18 cellular contexts compared by ENCODE assay signal in the genomic region with DNA sequence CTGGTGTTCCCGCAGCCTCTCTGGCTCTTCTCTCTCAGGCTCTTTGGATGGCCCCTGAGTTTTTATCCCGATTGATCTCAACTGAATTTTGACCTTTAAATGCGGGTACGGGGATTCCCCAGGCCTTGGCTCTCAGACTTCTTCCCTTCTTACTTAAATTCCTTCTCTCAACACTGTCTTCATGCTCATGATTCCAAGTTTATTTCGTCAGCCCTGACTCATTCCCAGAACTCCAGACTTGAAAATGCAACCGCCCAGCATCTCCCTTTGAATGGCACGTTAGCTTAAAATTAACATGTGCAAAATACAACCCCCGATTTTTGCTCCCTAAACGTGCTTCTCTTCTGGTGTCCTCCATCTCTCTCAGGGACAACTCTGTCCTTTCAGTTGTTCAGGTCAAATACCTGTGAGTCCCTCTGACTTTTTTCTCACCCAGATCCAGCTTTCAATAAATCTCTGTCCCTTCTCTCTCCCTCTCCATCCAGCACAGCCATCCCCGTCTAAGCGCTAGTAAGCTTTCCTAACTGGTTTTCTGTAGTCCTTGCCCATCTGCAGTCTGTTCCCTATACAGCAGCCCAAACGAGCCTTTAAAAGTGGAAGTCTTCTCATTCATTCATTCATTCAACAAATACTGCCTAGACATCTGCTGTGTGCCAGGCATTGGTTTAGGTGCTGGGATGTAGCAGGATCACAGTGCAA. TPM values are rescaled to one million over a fixed set of nuclear protein-coding genes. Genes with fewer than 3 reads are reported as not detected.
A peak's percentile ranks its signal among the peaks of the same experiment; 100 is the strongest.
DNase-seq lines count a peak whose midpoint lies in the region; FAIRE-seq and TF ChIP-seq lines count a peak whose summit lies in the region.
"Had no signal": no experiment of that assay in that cellular context is flagged by ENCODE, and none has a peak within 500 bp of the region (broad histone marks: within the 10 kb centered on the region; RNA-seq: fewer than 3 reads in every experiment).

No MANE protein-coding gene starts in this region.

- H3K4me3 Mint-ChIP-seq in endothelial cell (ENCODE audit: unreplicated experiment): no peak overlapping the region
- H3K4me3 Mint-ChIP-seq: activated T-cell treated with anti-CD3 and anti-CD28 coated beads, Interleukin-2, amount 50 U/mL, for 4 hours had no signal

- no peaks in the 10 kb centered on the region for H3K36me3 Mint-ChIP-seq in endothelial cell (ENCODE audit: low read depth, unreplicated experiment)

- H3K9ac ChIP-seq in adipocyte (ENCODE audit: low read length): peak overlapping the region; percentile 38

- H3K27me3 ChIP-seq in adipocyte (replicated peaks; ENCODE audit: control insufficient read depth, insufficient read depth, low read length): no peaks in the 10 kb centered on the region
- no peaks in the 10 kb centered on the region for H3K27me3 ChIP-seq in effector memory CD4-positive, alpha-beta T cell (replicated peaks; ENCODE audit: control insufficient read depth, insufficient read depth, low read length, poor library complexity, severe bottlenecking)
- H3K27me3 ChIP-seq: ascending aorta, ovary had no signal

- peak overlapping the region; percentile 15 for H3K4me3 ChIP-seq in adipocyte (ENCODE audit: low read length)
- no peak overlapping the region for H3K4me3 ChIP-seq in foreskin fibroblast (ENCODE audit: low read depth in 1 of 2, low read length in 2 of 2)
- no peak overlapping the region for H3K4me3 ChIP-seq in effector memory CD4-positive, alpha-beta T cell (ENCODE audit: insufficient read depth, low read depth, low read length, poor library complexity, severe bottlenecking)
- H3K4me3 ChIP-seq: ascending aorta, ovary, tibial nerve had no signal

- no peak for TF ChIP-seq CTCF in foreskin fibroblast (IDR thresholded peaks at IDR 0.05; ENCODE audit: low read depth, low read length)
- TF ChIP-seq CTCF in endothelial cell (IDR thresholded peaks at IDR 0.05; ENCODE audit: unreplicated experiment): no peak

- peaks cover 34% of the 10 kb centered on the region for H3K4me1 ChIP-seq in adipocyte (ENCODE audit: control insufficient read depth, insufficient read depth, low read length)
- H3K4me1 ChIP-seq in effector memory CD4-positive, alpha-beta T cell (ENCODE audit: control insufficient read depth, insufficient read depth, low read length, poor library complexity, severe bottlenecking): no peaks in the 10 kb centered on the region
- H3K4me1 ChIP-seq: ascending aorta had no signal

- no peak overlapping the region for H3K27ac ChIP-seq in effector memory CD4-positive, alpha-beta T cell (ENCODE audit: insufficient read depth, low read length, poor library complexity, severe bottlenecking)
- H3K27ac ChIP-seq: ascending aorta, ovary, tibial nerve had no signal

- no peaks in the 10 kb centered on the region for H3K36me3 ChIP-seq in adipocyte (ENCODE audit: control insufficient read depth, insufficient read depth, low read length, severe bottlenecking)
- no peaks in the 10 kb centered on the region for H3K36me3 ChIP-seq in effector memory CD4-positive, alpha-beta T cell (ENCODE audit: control insufficient read depth, insufficient read depth, low read length)
- H3K36me3 ChIP-seq: ascending aorta, ovary, tibial nerve had no signal

- no peak for TF ChIP-seq POLR2A in H54 (IDR thresholded peaks at IDR 0.05; ENCODE audit: low read depth, low read length)

- peaks cover 2% of the 10 kb centered on the region for H3K27me3 Mint-ChIP-seq in endothelial cell (ENCODE audit: unreplicated experiment)

- peak; percentile 52 for FAIRE-seq in H54 (lab: Jason Lieb, UNC)

- DNase-seq in H54 (ENCODE audit: insufficient read length, low spot score) (peak; percentile 69), adipocyte (ENCODE audit: low read depth) (peak; percentile 77), foreskin fibroblast (peak; percentile 78 to 89), stromal cell of bone marrow (ENCODE audit: low read depth) (peak; percentile 55), NCI-H526 treated with DMSO at 0.1 percent for 48 hours (lab: John Stamatoyannopoulos, UW) (no peak), NCI-H82 treated with DMSO at 0.1 percent for 48 hours (lab: John Stamatoyannopoulos, UW; ENCODE audit: unreplicated experiment) (no peak), endothelial cell (ENCODE audit: low spot score) (no peak)
- no peak for DNase-seq in effector memory CD4-positive, alpha-beta T cell
- DNase-seq: activated CD4-positive, alpha-beta T cell treated with anti-CD3 and anti-CD28 coated beads for 4 hours; activated T-cell treated with anti-CD3 and anti-CD28 coated beads, Interleukin-2, amount 50 U/mL, for 4 hours; H7; hippocampal formation; ovary; stimulated activated CD4-positive, alpha-beta T cell treated with anti-CD3 and anti-CD28 coated beads, Interleukin-15, amount 100 ng/mL, for 24 hours had no signal

- no peak overlapping the region for H3K27ac Mint-ChIP-seq in endothelial cell (ENCODE audit: unreplicated experiment)

- no peaks in the 10 kb centered on the region for H3K9me3 ChIP-seq in adipocyte (ENCODE audit: control insufficient read depth, low read length)
- no peaks in the 10 kb centered on the region for H3K9me3 ChIP-seq in effector memory CD4-positive, alpha-beta T cell (ENCODE audit: control insufficient read depth, low read length)
- H3K9me3 ChIP-seq: ascending aorta, ovary, tibial nerve had no signal

- no peaks in the 10 kb centered on the region for H3K9me3 Mint-ChIP-seq in endothelial cell (ENCODE audit: unreplicated experiment)
- H3K9me3 Mint-ChIP-seq: activated T-cell treated with anti-CD3 and anti-CD28 coated beads, Interleukin-2, amount 50 U/mL, for 4 hours had no signal

- no peaks in the 10 kb centered on the region for H3K4me1 Mint-ChIP-seq in endothelial cell (ENCODE audit: unreplicated experiment)

RNA-seq across cellular contexts. Expression of gene HECW1, which starts 7.1 kb away (rescaled TPM):
- 0.15 TPM for total RNA-seq in endothelial cell (ENCODE audit: unreplicated experiment)
- total RNA-seq: activated T-cell treated with anti-CD3 and anti-CD28 coated beads, Interleukin-2, amount 50 U/mL, for 4 hours; ascending aorta; lung microvascular endothelial cell; T-helper 1 cell treated with Interleukin-12 subunit alpha and Interleukin-12 subunit beta and Interleukin-4 antibody, amounts not matched to agents 30 ng/mL and 1 ng/mL, for 36 hours had no signal

Comparison
In these comparisons a context has a peak if more than half of its experiments do, and no peak if none do; other contexts are left out.
1. DNase-seq: peak in H54 (single experiment), adipocyte (single experiment), foreskin fibroblast (2 of 2) and stromal cell of bone marrow (single experiment); none in NCI-H526 treated with DMSO at 0.1 percent for 48 hours (single experiment), effector memory CD4-positive, alpha-beta T cell (0 of 3), NCI-H82 treated with DMSO at 0.1 percent for 48 hours (single experiment) and endothelial cell (single experiment).